ENCODE assay signal across 1 cellular context in the genomic region with DNA sequence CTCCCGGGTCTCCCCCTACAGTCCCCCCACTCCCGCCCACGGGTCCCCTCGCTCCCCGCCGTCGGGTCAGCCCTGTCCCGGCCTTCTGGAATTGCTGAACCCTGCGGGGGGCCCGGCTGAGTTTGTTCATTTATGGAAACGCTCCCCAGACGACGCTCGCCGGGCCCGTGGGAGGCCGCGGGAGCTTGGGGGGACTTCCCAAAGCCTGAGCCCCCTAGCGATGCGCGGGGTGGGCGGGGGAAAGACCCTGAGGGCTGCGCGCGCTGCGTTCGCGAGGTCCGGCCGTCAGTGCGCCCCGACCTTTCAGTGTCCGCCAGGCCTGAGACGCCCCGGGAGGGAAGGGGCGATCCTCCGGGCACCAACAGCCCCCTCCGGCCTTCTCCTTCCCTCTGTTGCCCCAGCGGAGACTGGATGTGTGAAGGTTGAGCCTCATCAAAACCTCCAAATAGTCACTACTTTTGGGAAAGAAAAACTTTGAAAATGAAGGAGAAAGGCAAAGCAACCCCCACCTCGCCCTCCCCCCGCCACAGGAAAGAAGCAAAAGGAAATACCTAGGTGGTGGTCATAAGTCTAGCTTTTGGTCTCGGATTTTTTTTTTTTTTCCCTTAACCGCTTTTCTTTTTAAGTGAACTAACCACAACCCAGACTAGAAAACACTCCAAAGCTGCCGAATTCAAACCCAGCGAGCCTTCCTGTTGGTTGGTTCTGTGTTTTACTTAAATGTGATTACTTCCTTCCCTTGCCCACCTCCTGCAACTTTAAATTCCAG.
TF ChIP-seq lines count a peak whose summit lies in the region.

No MANE protein-coding gene starts in this region.

TF ChIP-seq in GM12878, 131 proteins besides CTCF, POLR2A, EP300 and RAD21 (continued from another document and continues in another):
- TF ChIP-seq PAX5 (IDR thresholded peaks at IDR 0.05; ENCODE audit: borderline replicate concordance, low read depth, low read length) (no peak), JUNB (IDR thresholded peaks at IDR 0.05) (no peak), SPI1 (IDR thresholded peaks at IDR 0.05; ENCODE audit: borderline replicate concordance, insufficient read depth, low read depth, low read length) (no peak), ZBED1 (IDR thresholded peaks at IDR 0.05; ENCODE audit: borderline replicate concordance) (no peak), TCF7 (IDR thresholded peaks at IDR 0.05; ENCODE audit: borderline replicate concordance) (peak; percentile 56; the same call in 1 of the 2 replicates), SMAD1 (IDR thresholded peaks at IDR 0.05; ENCODE audit: low read depth, partially characterized antibody) (peak; percentile 13), KLF5 (IDR thresholded peaks at IDR 0.05; ENCODE audit: partially characterized antibody) (no peak), ZNF217 (IDR thresholded peaks at IDR 0.05) (no peak), ZZZ3 (IDR thresholded peaks at IDR 0.05; ENCODE audit: control insufficient read depth, insufficient read length, low read depth) (no peak), CHD4 (IDR thresholded peaks at IDR 0.05) (no peak), MAX (IDR thresholded peaks at IDR 0.05; ENCODE audit: low read depth, low read length) (no peak), FOXM1 (IDR thresholded peaks at IDR 0.05; ENCODE audit: low read depth, low read length) (peak; percentile 47; the same call in 1 of the 2 replicates), IKZF2 (IDR thresholded peaks at IDR 0.05) (peak; percentile 63 to 69), POLR2AphosphoS2 (IDR thresholded peaks at IDR 0.05; ENCODE audit: low read depth, low read length) (no peak), CBX5 (IDR thresholded peaks at IDR 0.05; ENCODE audit: low read depth) (no peak), DPF2 (IDR thresholded peaks at IDR 0.05) (peak; percentile 70; the same call in 1 of the 2 replicates), WRNIP1 (IDR thresholded peaks at IDR 0.05; ENCODE audit: borderline replicate concordance, low read depth, low read length) (no peak), BHLHE40 (IDR thresholded peaks at IDR 0.05; ENCODE audit: borderline replicate concordance in 1 of 2, low read depth in 2 of 2, low read length in 1 of 2) (no peak), NRF1 (conservative IDR thresholded peaks at IDR 0.05; ENCODE audit: low read depth, low read length) (no peak), HDGF (IDR thresholded peaks at IDR 0.05) (no peak; the same call in 1 of the 2 replicates), HCFC1 (IDR thresholded peaks at IDR 0.05; ENCODE audit: low read length) (no peak), MYB (IDR thresholded peaks at IDR 0.05; ENCODE audit: borderline replicate concordance, low read depth, low read length) (no peak), NR2C1 (IDR thresholded peaks at IDR 0.05) (no peak), POLR2AphosphoS5 (IDR thresholded peaks at IDR 0.05; ENCODE audit: low read length) (peak; percentile 53; the same call in 1 of the 2 replicates), LARP7 (IDR thresholded peaks at IDR 0.05) (peak; percentile 35; the same call in 1 of the 2 replicates), RELA (IDR thresholded peaks at IDR 0.05; ENCODE audit: borderline replicate concordance, partially characterized antibody) (peak; percentile 29), TAF1 (IDR thresholded peaks at IDR 0.05; ENCODE audit: borderline replicate concordance, low read depth, low read length) (peak; percentile 30; the same call in 1 of the 2 replicates), YY1 (IDR thresholded peaks at IDR 0.05; ENCODE audit: low read depth, low read length) (no peak), PML (IDR thresholded peaks at IDR 0.05; ENCODE audit: low read length) (no peak), ZNF24 (IDR thresholded peaks at IDR 0.05) (no peak), CEBPZ (IDR thresholded peaks at IDR 0.05; ENCODE audit: low read depth, low read length) (no peak), RAD51 (IDR thresholded peaks at IDR 0.05) (no peak), SREBF1 (IDR thresholded peaks at IDR 0.05; ENCODE audit: low read length) (no peak), RELB (IDR thresholded peaks at IDR 0.05; ENCODE audit: low read depth) (peak; percentile 91), ZNF622 (IDR thresholded peaks at IDR 0.05) (no peak), JUND (IDR thresholded peaks at IDR 0.05; ENCODE audit: low read depth, low read length) (no peak), MEF2B (IDR thresholded peaks at IDR 0.05; ENCODE audit: partially characterized antibody, poor library complexity, severe bottlenecking) (peak; percentile 76), TARDBP (IDR thresholded peaks at IDR 0.05; ENCODE audit: borderline replicate concordance) (no peak), GATAD2B (conservative IDR thresholded peaks at IDR 0.05; ENCODE audit: low read depth) (peak; percentile 92; the same call in 1 of the 2 replicates)
- TF ChIP-seq, protein P1, sequence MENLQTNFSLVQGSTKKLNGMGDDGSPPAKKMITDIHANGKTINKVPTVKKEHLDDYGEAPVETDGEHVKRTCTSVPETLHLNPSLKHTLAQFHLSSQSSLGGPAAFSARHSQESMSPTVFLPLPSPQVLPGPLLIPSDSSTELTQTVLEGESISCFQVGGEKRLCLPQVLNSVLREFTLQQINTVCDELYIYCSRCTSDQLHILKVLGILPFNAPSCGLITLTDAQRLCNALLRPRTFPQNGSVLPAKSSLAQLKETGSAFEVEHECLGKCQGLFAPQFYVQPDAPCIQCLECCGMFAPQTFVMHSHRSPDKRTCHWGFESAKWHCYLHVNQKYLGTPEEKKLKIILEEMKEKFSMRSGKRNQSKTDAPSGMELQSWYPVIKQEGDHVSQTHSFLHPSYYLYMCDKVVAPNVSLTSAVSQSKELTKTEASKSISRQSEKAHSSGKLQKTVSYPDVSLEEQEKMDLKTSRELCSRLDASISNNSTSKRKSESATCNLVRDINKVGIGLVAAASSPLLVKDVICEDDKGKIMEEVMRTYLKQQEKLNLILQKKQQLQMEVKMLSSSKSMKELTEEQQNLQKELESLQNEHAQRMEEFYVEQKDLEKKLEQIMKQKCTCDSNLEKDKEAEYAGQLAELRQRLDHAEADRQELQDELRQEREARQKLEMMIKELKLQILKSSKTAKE (IDR thresholded peaks at IDR 0.05; ENCODE audit: low read depth, poor library complexity, severe bottlenecking), result peak; percentile 81
- TF ChIP-seq, protein P2, sequence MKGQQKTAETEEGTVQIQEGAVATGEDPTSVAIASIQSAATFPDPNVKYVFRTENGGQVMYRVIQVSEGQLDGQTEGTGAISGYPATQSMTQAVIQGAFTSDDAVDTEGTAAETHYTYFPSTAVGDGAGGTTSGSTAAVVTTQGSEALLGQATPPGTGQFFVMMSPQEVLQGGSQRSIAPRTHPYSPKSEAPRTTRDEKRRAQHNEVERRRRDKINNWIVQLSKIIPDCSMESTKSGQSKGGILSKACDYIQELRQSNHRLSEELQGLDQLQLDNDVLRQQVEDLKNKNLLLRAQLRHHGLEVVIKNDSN (IDR thresholded peaks at IDR 0.05; ENCODE audit: borderline replicate concordance, extremely low read length, insufficient read depth, low read depth, low read length), result no peak
- TF ChIP-seq, protein P3, sequence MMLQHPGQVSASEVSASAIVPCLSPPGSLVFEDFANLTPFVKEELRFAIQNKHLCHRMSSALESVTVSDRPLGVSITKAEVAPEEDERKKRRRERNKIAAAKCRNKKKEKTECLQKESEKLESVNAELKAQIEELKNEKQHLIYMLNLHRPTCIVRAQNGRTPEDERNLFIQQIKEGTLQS (IDR thresholded peaks at IDR 0.05; ENCODE audit: borderline replicate concordance, extremely low read depth, low read depth, low read length), result no peak
- TF ChIP-seq, protein P4, sequence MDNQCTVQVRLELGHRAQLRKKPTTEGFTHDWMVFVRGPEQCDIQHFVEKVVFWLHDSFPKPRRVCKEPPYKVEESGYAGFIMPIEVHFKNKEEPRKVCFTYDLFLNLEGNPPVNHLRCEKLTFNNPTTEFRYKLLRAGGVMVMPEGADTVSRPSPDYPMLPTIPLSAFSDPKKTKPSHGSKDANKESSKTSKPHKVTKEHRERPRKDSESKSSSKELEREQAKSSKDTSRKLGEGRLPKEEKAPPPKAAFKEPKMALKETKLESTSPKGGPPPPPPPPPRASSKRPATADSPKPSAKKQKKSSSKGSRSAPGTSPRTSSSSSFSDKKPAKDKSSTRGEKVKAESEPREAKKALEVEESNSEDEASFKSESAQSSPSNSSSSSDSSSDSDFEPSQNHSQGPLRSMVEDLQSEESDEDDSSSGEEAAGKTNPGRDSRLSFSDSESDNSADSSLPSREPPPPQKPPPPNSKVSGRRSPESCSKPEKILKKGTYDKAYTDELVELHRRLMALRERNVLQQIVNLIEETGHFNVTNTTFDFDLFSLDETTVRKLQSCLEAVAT (IDR thresholded peaks at IDR 0.05), result peak; percentile 64; the same call in 1 of the 2 replicates
- TF ChIP-seq, protein P5, sequence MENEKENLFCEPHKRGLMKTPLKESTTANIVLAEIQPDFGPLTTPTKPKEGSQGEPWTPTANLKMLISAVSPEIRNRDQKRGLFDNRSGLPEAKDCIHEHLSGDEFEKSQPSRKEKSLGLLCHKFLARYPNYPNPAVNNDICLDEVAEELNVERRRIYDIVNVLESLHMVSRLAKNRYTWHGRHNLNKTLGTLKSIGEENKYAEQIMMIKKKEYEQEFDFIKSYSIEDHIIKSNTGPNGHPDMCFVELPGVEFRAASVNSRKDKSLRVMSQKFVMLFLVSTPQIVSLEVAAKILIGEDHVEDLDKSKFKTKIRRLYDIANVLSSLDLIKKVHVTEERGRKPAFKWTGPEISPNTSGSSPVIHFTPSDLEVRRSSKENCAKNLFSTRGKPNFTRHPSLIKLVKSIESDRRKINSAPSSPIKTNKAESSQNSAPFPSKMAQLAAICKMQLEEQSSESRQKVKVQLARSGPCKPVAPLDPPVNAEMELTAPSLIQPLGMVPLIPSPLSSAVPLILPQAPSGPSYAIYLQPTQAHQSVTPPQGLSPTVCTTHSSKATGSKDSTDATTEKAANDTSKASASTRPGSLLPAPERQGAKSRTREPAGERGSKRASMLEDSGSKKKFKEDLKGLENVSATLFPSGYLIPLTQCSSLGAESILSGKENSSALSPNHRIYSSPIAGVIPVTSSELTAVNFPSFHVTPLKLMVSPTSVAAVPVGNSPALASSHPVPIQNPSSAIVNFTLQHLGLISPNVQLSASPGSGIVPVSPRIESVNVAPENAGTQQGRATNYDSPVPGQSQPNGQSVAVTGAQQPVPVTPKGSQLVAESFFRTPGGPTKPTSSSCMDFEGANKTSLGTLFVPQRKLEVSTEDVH (IDR thresholded peaks at IDR 0.05; ENCODE audit: low read depth, partially characterized antibody), result no peak
- TF ChIP-seq, protein P6, sequence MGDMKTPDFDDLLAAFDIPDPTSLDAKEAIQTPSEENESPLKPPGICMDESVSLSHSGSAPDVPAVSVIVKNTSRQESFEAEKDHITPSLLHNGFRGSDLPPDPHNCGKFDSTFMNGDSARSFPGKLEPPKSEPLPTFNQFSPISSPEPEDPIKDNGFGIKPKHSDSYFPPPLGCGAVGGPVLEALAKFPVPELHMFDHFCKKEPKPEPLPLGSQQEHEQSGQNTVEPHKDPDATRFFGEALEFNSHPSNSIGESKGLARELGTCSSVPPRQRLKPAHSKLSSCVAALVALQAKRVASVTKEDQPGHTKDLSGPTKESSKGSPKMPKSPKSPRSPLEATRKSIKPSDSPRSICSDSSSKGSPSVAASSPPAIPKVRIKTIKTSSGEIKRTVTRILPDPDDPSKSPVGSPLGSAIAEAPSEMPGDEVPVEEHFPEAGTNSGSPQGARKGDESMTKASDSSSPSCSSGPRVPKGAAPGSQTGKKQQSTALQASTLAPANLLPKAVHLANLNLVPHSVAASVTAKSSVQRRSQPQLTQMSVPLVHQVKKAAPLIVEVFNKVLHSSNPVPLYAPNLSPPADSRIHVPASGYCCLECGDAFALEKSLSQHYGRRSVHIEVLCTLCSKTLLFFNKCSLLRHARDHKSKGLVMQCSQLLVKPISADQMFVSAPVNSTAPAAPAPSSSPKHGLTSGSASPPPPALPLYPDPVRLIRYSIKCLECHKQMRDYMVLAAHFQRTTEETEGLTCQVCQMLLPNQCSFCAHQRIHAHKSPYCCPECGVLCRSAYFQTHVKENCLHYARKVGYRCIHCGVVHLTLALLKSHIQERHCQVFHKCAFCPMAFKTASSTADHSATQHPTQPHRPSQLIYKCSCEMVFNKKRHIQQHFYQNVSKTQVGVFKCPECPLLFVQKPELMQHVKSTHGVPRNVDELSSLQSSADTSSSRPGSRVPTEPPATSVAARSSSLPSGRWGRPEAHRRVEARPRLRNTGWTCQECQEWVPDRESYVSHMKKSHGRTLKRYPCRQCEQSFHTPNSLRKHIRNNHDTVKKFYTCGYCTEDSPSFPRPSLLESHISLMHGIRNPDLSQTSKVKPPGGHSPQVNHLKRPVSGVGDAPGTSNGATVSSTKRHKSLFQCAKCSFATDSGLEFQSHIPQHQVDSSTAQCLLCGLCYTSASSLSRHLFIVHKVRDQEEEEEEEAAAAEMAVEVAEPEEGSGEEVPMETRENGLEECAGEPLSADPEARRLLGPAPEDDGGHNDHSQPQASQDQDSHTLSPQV (IDR thresholded peaks at IDR 0.05), result no peak
